In the genomic region with DNA sequence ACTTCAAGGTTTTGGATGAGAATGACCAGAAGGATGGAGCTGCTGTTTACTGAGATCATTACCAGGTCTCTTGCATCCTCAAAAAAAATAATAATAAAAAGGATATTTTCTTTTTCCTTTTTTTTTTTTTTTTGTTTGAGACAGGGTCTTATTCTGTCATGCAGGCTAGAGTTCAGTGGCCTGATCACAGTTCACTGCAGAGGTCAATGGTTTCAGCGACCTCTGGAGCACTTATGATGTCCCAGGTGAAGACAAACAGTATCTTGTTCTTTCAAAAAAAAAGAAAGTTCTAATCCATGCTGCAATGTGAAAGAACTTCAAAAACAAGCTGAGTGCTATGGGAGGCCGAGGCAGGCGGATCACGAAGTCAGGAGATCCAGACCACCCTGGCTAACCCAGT, we compare ENCODE assay signal across 8 cellular contexts.
"Had no signal": no experiment of that assay in that cellular context is flagged by ENCODE, and none has a peak within 500 bp of the region (broad histone marks: within the 10 kb centered on the region; RNA-seq: fewer than 3 reads in every experiment).

No MANE protein-coding gene starts in this region.

- DNase-seq: GDM1, GF-D8 had no signal

- ATAC-seq: GM12878 had no signal

- H3K4me3 ChIP-seq: GM12878 had no signal

- FAIRE-seq: G401.6, GM12878, GM12891, GM12892, GM18507, GM19239 had no signal
